ENCODE assay signal across 8 cellular contexts in the genomic region with DNA sequence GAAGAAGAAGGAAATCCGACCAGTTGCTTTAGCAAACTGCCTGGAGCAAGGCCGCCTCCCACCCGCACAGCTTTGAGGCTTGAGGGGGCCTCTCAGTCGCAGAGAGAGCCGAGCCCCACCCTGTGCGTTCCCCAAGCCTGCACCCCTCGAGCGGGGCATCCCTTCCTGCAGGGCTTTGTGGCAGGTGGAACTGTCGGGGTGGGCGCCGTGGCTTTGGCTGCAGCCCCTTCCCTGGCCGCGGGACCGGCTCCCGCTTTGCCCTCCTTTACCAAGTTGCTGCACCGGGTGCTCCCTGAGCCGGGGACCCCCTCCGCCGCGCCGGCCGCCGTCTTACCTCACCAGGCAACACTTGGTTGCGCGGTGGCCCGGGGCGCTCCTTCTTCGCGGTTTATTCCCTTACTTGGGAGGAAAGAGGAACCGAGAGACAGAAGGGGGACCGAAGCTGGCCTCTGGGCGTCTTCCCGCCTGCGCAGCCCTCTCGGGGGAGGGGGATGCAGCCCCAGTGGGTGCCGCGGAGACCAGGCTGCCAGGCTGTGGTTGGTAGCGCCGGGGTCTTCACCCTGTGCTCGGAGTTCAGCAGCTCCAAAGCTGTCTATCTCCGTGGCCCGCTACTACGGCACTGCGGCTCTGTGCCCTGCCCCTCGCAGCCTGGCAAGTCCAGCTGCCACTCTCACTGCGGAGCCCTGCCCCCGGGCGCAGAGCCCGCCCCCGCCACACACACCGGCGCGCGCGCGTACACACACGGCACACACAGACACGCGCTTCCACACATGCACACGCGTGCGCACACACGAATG. TPM values are rescaled to one million over a fixed set of nuclear protein-coding genes. Genes with fewer than 3 reads are reported as not detected.
DNase-seq lines count a peak whose midpoint lies in the region; ATAC-seq and TF ChIP-seq lines count a peak whose summit lies in the region.

Gene DGKG, minus strand, starts transcription at position 623 of the 797 bp plus-strand sequence. CDS start 41,775 bp downstream, outside the sequence.

- CTCF ChIA-PET in CD8-positive, alpha-beta memory T cell (lab: Charles Lee) = no interaction called here

- no peak within 1 kb of the TSS for H3K4me3 ChIP-seq in CD8-positive, alpha-beta memory T cell (ENCODE audit: low read length)
- H3K4me3 ChIP-seq in SK-N-MC (peak within 1 kb of the TSS; percentile 60), coronary artery (peak within 1 kb of the TSS; percentile 88)

- H3K36me3 Mint-ChIP-seq in CD8-positive, alpha-beta memory T cell = no peaks in the 10 kb centered on the region
- no peaks in the 10 kb centered on the region for H3K36me3 Mint-ChIP-seq in stimulated activated naive B cell treated with anti-CD40 and anti-IgM and Interleukin-4, amounts not matched to agents 10 μg/mL and 1 μg/mL and 100 μg/mL, for 72 hours

- POLR2A ChIA-PET in CD8-positive, alpha-beta memory T cell (lab: Charles Lee) = no interaction called here

- peaks cover 15% of the 10 kb centered on the region for H3K27me3 ChIP-seq in CD8-positive, alpha-beta memory T cell (ENCODE audit: insufficient read depth, low read length, poor library complexity, severe bottlenecking)

- H3K27ac Mint-ChIP-seq in CD8-positive, alpha-beta memory T cell = no peak within 1 kb of the TSS
- peak within 1 kb of the TSS; percentile 68 for H3K27ac Mint-ChIP-seq in stimulated activated naive B cell treated with anti-CD40 and anti-IgM and Interleukin-4, amounts not matched to agents 10 μg/mL and 1 μg/mL and 100 μg/mL, for 72 hours

- peaks cover 30 to 63% of the 10 kb centered on the region in 2 donors for H3K27me3 Mint-ChIP-seq in CD8-positive, alpha-beta memory T cell
- peaks cover 42% of the 10 kb centered on the region in 2 donors for H3K27me3 Mint-ChIP-seq in stimulated activated naive B cell treated with anti-CD40 and anti-IgM and Interleukin-4, amounts not matched to agents 10 μg/mL and 1 μg/mL and 100 μg/mL, for 72 hours

- DNase-seq in CD8-positive, alpha-beta memory T cell = no peak
- DNase-seq in GM19238 (ENCODE audit: insufficient read length, low spot score) = peak; percentile 41
- no peak for DNase-seq in SK-N-MC (ENCODE audit: low read depth, low spot score)
- DNase-seq in coronary artery (ENCODE audit: low spot score) = peak; percentile 81
- DNase-seq in lung microvascular endothelial cell (ENCODE audit: low read depth in 2 of 2) = peak; percentile 19 to 22
- DNase-seq in stimulated activated naive B cell treated with anti-CD40 and anti-IgM and Interleukin-4, amounts not matched to agents 10 μg/mL and 1 μg/mL and 100 μg/mL, for 72 hours = peak; percentile 61

- no peak for TF ChIP-seq CTCF in coronary artery (IDR thresholded peaks at IDR 0.05)

- peak; percentile 79 for ATAC-seq in HG03432 (IDR thresholded peaks at IDR 0.05; ENCODE audit: unreplicated experiment)
- peak; percentile 86 to 88 for ATAC-seq in stimulated activated naive B cell treated with anti-CD40 and anti-IgM and Interleukin-4, amounts not matched to agents 10 μg/mL and 1 μg/mL and 100 μg/mL, for 72 hours (replicated peaks)
- no peak for ATAC-seq in HG03469 (IDR thresholded peaks at IDR 0.05; ENCODE audit: unreplicated experiment)

- H3K4me1 ChIP-seq in CD8-positive, alpha-beta memory T cell (ENCODE audit: insufficient read depth, low read length) = no peaks in the 10 kb centered on the region

- H3K27ac ChIP-seq in CD8-positive, alpha-beta memory T cell (ENCODE audit: low read depth, low read length) = no peak within 1 kb of the TSS
- H3K27ac ChIP-seq in SK-N-MC (no peak within 1 kb of the TSS), coronary artery (peak within 1 kb of the TSS; percentile 29 to 85)

- peak within 1 kb of the TSS in 6 of 7 donors; percentile 22 to 73 (median 51) for H3K4me3 Mint-ChIP-seq in CD8-positive, alpha-beta memory T cell
- H3K4me3 Mint-ChIP-seq in stimulated activated naive B cell treated with anti-CD40 and anti-IgM and Interleukin-4, amounts not matched to agents 10 μg/mL and 1 μg/mL and 100 μg/mL, for 72 hours = peak within 1 kb of the TSS; percentile 79 to 87

- H3K4me1 Mint-ChIP-seq in CD8-positive, alpha-beta memory T cell = peaks cover 3 to 7% (median 5%) of the 10 kb centered on the region in 3 donors
- H3K4me1 Mint-ChIP-seq in stimulated activated naive B cell treated with anti-CD40 and anti-IgM and Interleukin-4, amounts not matched to agents 10 μg/mL and 1 μg/mL and 100 μg/mL, for 72 hours = peaks cover 22 to 36% of the 10 kb centered on the region in 2 donors

- no peaks in the 10 kb centered on the region for H3K9me3 ChIP-seq in CD8-positive, alpha-beta memory T cell (ENCODE audit: low read length)
- no peaks in the 10 kb centered on the region for H3K9me3 ChIP-seq in SK-N-MC (ENCODE audit: low read depth, low read length)

- no peak within 1 kb of the TSS for H3K9ac ChIP-seq in SK-N-MC (ENCODE audit: insufficient read length)

- no peaks in the 10 kb centered on the region for H3K9me3 Mint-ChIP-seq in CD8-positive, alpha-beta memory T cell
- no peaks in the 10 kb centered on the region for H3K9me3 Mint-ChIP-seq in stimulated activated naive B cell treated with anti-CD40 and anti-IgM and Interleukin-4, amounts not matched to agents 10 μg/mL and 1 μg/mL and 100 μg/mL, for 72 hours

- no peaks in the 10 kb centered on the region for H3K36me3 ChIP-seq in CD8-positive, alpha-beta memory T cell (ENCODE audit: insufficient read depth, low read length)
- H3K36me3 ChIP-seq in SK-N-MC (ENCODE audit: insufficient read depth, low read length) = no peaks in the 10 kb centered on the region

RNA-seq across cellular contexts. Expression of gene DGKG, which starts in this region (rescaled TPM):
- under 1 TPM; 0.04 to 0.20 TPM for total RNA-seq in CD8-positive, alpha-beta memory T cell
- not detected for polyA plus RNA-seq in CD8-positive, alpha-beta memory T cell
- total RNA-seq in lung microvascular endothelial cell = 2.0 TPM in 1 of 2 replicates, not detected in the other

Comparison
In these comparisons a context has a peak if more than half of its experiments do, and no peak if none do; other contexts are left out.
1. DNase-seq: peak in GM19238 (single experiment), coronary artery (single experiment), lung microvascular endothelial cell (2 of 2) and stimulated activated naive B cell treated with anti-CD40 and anti-IgM and Interleukin-4, amounts not matched to agents 10 μg/mL and 1 μg/mL and 100 μg/mL, for 72 hours (single experiment); none in CD8-positive, alpha-beta memory T cell (0 of 5) and SK-N-MC (single experiment).
2. H3K27ac ChIP-seq: peak in coronary artery (2 of 2); none in CD8-positive, alpha-beta memory T cell (single experiment) and SK-N-MC (single experiment).